ENCODE assay signal across 12 cellular contexts in the genomic region with DNA sequence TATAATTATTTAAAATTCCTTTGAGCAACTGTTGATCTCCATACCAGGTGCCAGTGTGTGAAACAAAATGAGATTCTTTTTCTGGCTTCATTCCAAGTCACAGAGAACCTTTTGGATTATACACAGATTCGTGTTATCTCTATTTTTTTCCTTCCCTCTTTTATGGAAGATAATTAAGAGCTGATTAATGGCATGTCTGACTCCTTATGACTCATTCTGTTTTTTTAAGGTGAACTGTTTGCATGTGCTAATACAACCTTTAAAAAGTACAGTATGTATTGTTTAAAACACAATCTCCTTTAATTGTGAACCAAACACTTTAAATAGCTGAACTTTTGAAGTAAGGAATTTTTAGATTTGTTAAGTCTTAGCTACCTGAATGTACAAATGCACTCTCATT. TPM values are rescaled to one million over a fixed set of nuclear protein-coding genes. Genes with fewer than 3 reads are reported as not detected.
DNase-seq lines count a peak whose midpoint lies in the region; TF ChIP-seq lines count a peak whose summit lies in the region.
"Had no signal": no experiment of that assay in that cellular context is flagged by ENCODE, and none has a peak within 500 bp of the region (broad histone marks: within the 10 kb centered on the region; RNA-seq: fewer than 3 reads in every experiment).

No MANE protein-coding gene starts in this region.

- DNase-seq in NOMO-1 treated with DMSO at 0.1 percent for 48 hours (lab: John Stamatoyannopoulos, UW; ENCODE audit: unreplicated experiment) (peak; percentile 24), NOMO-1 treated with dmso at 0.1 percent for 144 hours (lab: John Stamatoyannopoulos, UW; ENCODE audit: unreplicated experiment) (no peak), OCI-LY7 (ENCODE audit: low spot score) (no peak), esophagus squamous epithelium (lab: John Stamatoyannopoulos, UW) (no peak), stomach (no peak), HCEC 1CT (no peak), HUDEP-2 (lab: John Stamatoyannopoulos, UW; ENCODE audit: unreplicated experiment in 76 of 76) (no peak)
- no peak for DNase-seq in activated CD4-positive, CD25-positive, alpha-beta regulatory T cell treated with anti-CD3 and anti-CD28 coated beads, Interleukin-2, amount 50 U/mL, for 72 hours
- DNase-seq: activated B cell treated with CpG ODN at 0.5 μM for 24 hours; effector CD8-positive, alpha-beta T cell; glutamatergic neuron; KBM-7 had no signal

- TF ChIP-seq EP300 in stomach (IDR thresholded peaks at IDR 0.05): no peak

- no peaks in the 10 kb centered on the region for H3K9me2 ChIP-seq in OCI-LY7 (ENCODE audit: insufficient read depth, low read length)

- no peak overlapping the region for H2AFZ ChIP-seq in OCI-LY7 (ENCODE audit: low read length)

- CTCF ChIA-PET in OCI-LY7 (lab: Charles Lee; ENCODE audit: unreplicated experiment): no interaction called here

- no peak overlapping the region for H3K4me3 ChIP-seq in OCI-LY7 (ENCODE audit: low read depth, low read length, poor library complexity, severe bottlenecking)
- H3K4me3 ChIP-seq in esophagus squamous epithelium: no peak overlapping the region
- no peak overlapping the region for H3K4me3 ChIP-seq in stomach

- intact Hi-C loops in OCI-LY7 (cut with micrococcal nuclease; ENCODE audit: unreplicated experiment): no loop called here
- intact Hi-C loops in esophagus squamous epithelium (cut with DNase I): no loop called here
- intact Hi-C loops in stomach (cut with DNase I; ENCODE audit: low total_unique reads): no loop called here

- BruUV-seq in OCI-LY7 (replicated peaks; lab: Mats Ljungman, UMichigan): no TSS peak

- H3K4me2 ChIP-seq in OCI-LY7 (ENCODE audit: low read length): peak overlapping the region; percentile 23

- H3K27me3 ChIP-seq in esophagus squamous epithelium (no peaks in the 10 kb centered on the region), stomach (no peaks in the 10 kb centered on the region)

- H3K36me3 ChIP-seq in OCI-LY7 (ENCODE audit: insufficient read depth, low read length) (peaks cover 83% of the 10 kb centered on the region), esophagus squamous epithelium (peaks cover 0 to 68% (median 4%) of the 10 kb centered on the region in 3 donors), stomach (peaks cover 0 to 51% (median 30%) of the 10 kb centered on the region in 4 donors)

- TF ChIP-seq POLR2A in esophagus squamous epithelium (IDR thresholded peaks at IDR 0.05): no peak
- no peak for TF ChIP-seq POLR2A in stomach (IDR thresholded peaks at IDR 0.05)

- H4K20me1 ChIP-seq in OCI-LY7 (ENCODE audit: insufficient read depth, low read length): no peaks in the 10 kb centered on the region

- H3K27ac ChIP-seq in OCI-LY7 (ENCODE audit: low read depth, low read length, poor library complexity, severe bottlenecking) (peak overlapping the region; percentile 99), esophagus squamous epithelium (peak overlapping the region in 3 of 4 donors; percentile 19 to 34 (median 29)), stomach (peak overlapping the region in 3 of 5 donors; percentile 27 to 71 (median 49))

- TF ChIP-seq CTCF in OCI-LY7 (conservative IDR thresholded peaks at IDR 0.05; ENCODE audit: low read length): no peak
- TF ChIP-seq CTCF in esophagus squamous epithelium (IDR thresholded peaks at IDR 0.05): no peak
- TF ChIP-seq CTCF in stomach (IDR thresholded peaks at IDR 0.05): no peak

- H3K9me3 ChIP-seq in OCI-LY7 (ENCODE audit: low read length) (no peaks in the 10 kb centered on the region), esophagus squamous epithelium (no peaks in the 10 kb centered on the region), stomach (no peaks in the 10 kb centered on the region)

- 8 to 17% methylated on average over 1 of the region's 1 CpG for WGBS in esophagus squamous epithelium, 2 donors
- WGBS in stomach, 5 donors: 14 to 25% (median 15%) methylated on average over 1 of the region's 1 CpG

- H3K4me1 ChIP-seq in OCI-LY7 (ENCODE audit: insufficient read depth, low read length, poor library complexity, severe bottlenecking): peaks cover 99% of the 10 kb centered on the region
- peaks cover 6 to 71% (median 26%) of the 10 kb centered on the region in 3 donors for H3K4me1 ChIP-seq in esophagus squamous epithelium
- H3K4me1 ChIP-seq in stomach: peaks cover 16 to 74% (median 30%) of the 10 kb centered on the region in 4 donors

- POLR2A ChIA-PET in OCI-LY7 (lab: Charles Lee): interaction anchor here (0.6 to 7.8 kb wide), 16 partner anchors 11 to 1005 kb away, joined by 3 to 78 read pairs (median 5); no protein-coding TSS in a partner anchor

- peaks cover 74% of the 10 kb centered on the region for H3K79me2 ChIP-seq in OCI-LY7 (ENCODE audit: insufficient read depth, low read depth, low read length)

RNA-seq across cellular contexts. Expression of gene PELI1, which starts 39.3 kb away (rescaled TPM):
- total RNA-seq in OCI-LY7 (2014; rRNA removed; shearing (Covaris generic)): 108 and 110 TPM in 2 replicates
- total RNA-seq in OCI-LY7 (2022) (174 and 211 TPM in 2 replicates), esophagus squamous epithelium (10 to 100 TPM; 23.7 to 40.4 (median 34.5) TPM), stomach (100 to 1,000 TPM in 1 of 5 donors, 10 to 100 TPM in 3, 1 to 10 TPM in 1; 7.6 to 165 (median 60.8) TPM)
- polyA plus RNA-seq in stomach: 10 to 100 TPM in 2 of 3 donors, 1 to 10 TPM in 1; 6.9 to 17.4 (median 11.8) TPM

Comparison
In these comparisons a context has a peak if more than half of its experiments do, and no peak if none do; other contexts are left out.
1. H3K27ac ChIP-seq: peak in every context shown above with its lines; median percentile 99 in OCI-LY7; 49 in stomach; 29 in esophagus squamous epithelium.